23 cellular contexts compared by ENCODE assay signal in genomic region chr7:91156326-91156725, GRCh38.
"Had no signal": no experiment of that assay in that cellular context is flagged by ENCODE, and none has a peak within 500 bp of the region (broad histone marks: within the 10 kb centered on the region; RNA-seq: fewer than 3 reads in every experiment).

No MANE protein-coding gene starts in this region.

- H3K4me3 Mint-ChIP-seq: effector memory CD8-positive, alpha-beta T cell; mesothelial cell of epicardium; naive B cell; natural killer cell treated with Interleukin-12 subunit alpha and Interleukin-12 subunit beta and Interleukin-15 and Interleukin-18, amount 100 ng/mL, for 72 hours; neural crest cell; stimulated activated effector memory CD8-positive, alpha-beta T cell treated with anti-CD3 and anti-CD28 coated beads, Interleukin-12 subunit alpha, Interleukin-12 subunit beta, amount 100 ng/mL, for 72 hours; type B pancreatic cell had no signal

- DNase-seq: cortex of kidney; effector memory CD8-positive, alpha-beta T cell; erythroblast; esophagus squamous epithelium; heart right ventricle; left cardiac atrium; left lung; mesenchymal stem cell; mucosa of descending colon; naive B cell; nucleus accumbens; sigmoid colon; stimulated activated CD4-positive, alpha-beta T cell treated with anti-CD3 and anti-CD28 coated beads, Interleukin-2, amount 100 ng/mL, for 24 hours; stimulated activated CD4-positive, alpha-beta T cell treated with anti-CD3 and anti-CD28 coated beads, Interleukin-4, amount 100 ng/mL, for 24 hours; stimulated activated naive CD4-positive, alpha-beta T cell treated with Interleukin-2 at 50 U/mL for 16 hours; stomach; testis; tibial artery had no signal

- H3K27me3 Mint-ChIP-seq: effector memory CD8-positive, alpha-beta T cell; naive B cell; natural killer cell treated with Interleukin-12 subunit alpha and Interleukin-12 subunit beta and Interleukin-15 and Interleukin-18, amount 100 ng/mL, for 72 hours; type B pancreatic cell had no signal

- H3K4me1 Mint-ChIP-seq: mesothelial cell of epicardium; stimulated activated effector memory CD8-positive, alpha-beta T cell treated with anti-CD3 and anti-CD28 coated beads, Interleukin-12 subunit alpha, Interleukin-12 subunit beta, amount 100 ng/mL, for 72 hours had no signal

- H3K27ac Mint-ChIP-seq: effector memory CD8-positive, alpha-beta T cell; mesothelial cell of epicardium; natural killer cell treated with Interleukin-12 subunit alpha and Interleukin-12 subunit beta and Interleukin-15 and Interleukin-18, amount 100 ng/mL, for 72 hours; stimulated activated effector memory CD8-positive, alpha-beta T cell treated with anti-CD3 and anti-CD28 coated beads, Interleukin-12 subunit alpha, Interleukin-12 subunit beta, amount 100 ng/mL, for 72 hours; type B pancreatic cell had no signal

- H3K36me3 Mint-ChIP-seq: mesothelial cell of epicardium; naive B cell; natural killer cell treated with Interleukin-12 subunit alpha and Interleukin-12 subunit beta and Interleukin-15 and Interleukin-18, amount 100 ng/mL, for 72 hours; stimulated activated effector memory CD8-positive, alpha-beta T cell treated with anti-CD3 and anti-CD28 coated beads, Interleukin-12 subunit alpha, Interleukin-12 subunit beta, amount 100 ng/mL, for 72 hours; type B pancreatic cell had no signal

- H3K9me3 Mint-ChIP-seq: mesothelial cell of epicardium, naive B cell, neural crest cell, type B pancreatic cell had no signal
